In genomic region chr6:50091641-50092040, GRCh38 we compare ENCODE assay signal across 2 cellular contexts.
A peak's percentile ranks its signal among the peaks of the same experiment; 100 is the strongest.
TF ChIP-seq lines count a peak whose summit lies in the region.

No MANE protein-coding gene starts in this region.

TF ChIP-seq in A549, 52 proteins besides CTCF, POLR2A, EP300 and RAD21:
- TF ChIP-seq FOSL2 (IDR thresholded peaks at IDR 0.05) (no peak), FOSL2 (CRISPR knock-in tag; IDR thresholded peaks at IDR 0.05) (peak; percentile 30; the same call in 1 of the 2 replicates), CHD2 (IDR thresholded peaks at IDR 0.05; ENCODE audit: low read length, partially characterized antibody) (no peak)

TF ChIP-seq in WTC11, 78 proteins besides CTCF, POLR2A, EP300 and RAD21:
- peak; percentile 43; the same call in 1 of the 2 replicates for TF ChIP-seq GABPB1 (CRISPR knock-in tag; IDR thresholded peaks at IDR 0.05)
- no peak for TF ChIP-seq TEAD4 (CRISPR knock-in tag; IDR thresholded peaks at IDR 0.05)
